8 cellular contexts compared by ENCODE assay signal in genomic region chr15:85044251-85044853, GRCh38.
DNase-seq lines count a peak whose midpoint lies in the region; TF ChIP-seq lines count a peak whose summit lies in the region.

No MANE protein-coding gene starts in this region.

- no peaks in the 10 kb centered on the region for H3K36me3 Mint-ChIP-seq in HFFc6 (ENCODE audit: low read depth)

- no peaks in the 10 kb centered on the region for H3K36me3 ChIP-seq in iPS DF 6.9 (ENCODE audit: control insufficient read depth, insufficient read depth, low read length)

- H3K27me3 Mint-ChIP-seq in HFFc6 (ENCODE audit: insufficient read depth) = peaks cover 2% of the 10 kb centered on the region; the same call in 1 of the 2 replicates

- H3K27ac ChIP-seq in RWPE1 (no peak overlapping the region), iPS DF 6.9 (ENCODE audit: low read length) (no peak overlapping the region)

- CTCF ChIA-PET in RWPE1 (lab: Yijun Ruan, JAX) = interaction anchor here (0.5 to 2.4 kb wide), 16 partner anchors 9 to 457 kb away, joined by 3 to 19 read pairs (median 4); partner anchors contain the start of gene SEC11A

- no peaks in the 10 kb centered on the region for H3K27me3 ChIP-seq in iPS DF 6.9 (ENCODE audit: control insufficient read depth, insufficient read depth, low read length)

- WGBS in iPS DF 6.9 (ENCODE audit: insufficient coverage, insufficient read length) = no CpG with 5 or more reads among the region's 3 CpGs

- peak; percentile 0 for DNase-seq in NCI-H1092 treated with DMSO at 0.1 percent for 48 hours (lab: John Stamatoyannopoulos, UW)
- no peak for DNase-seq in NCI-H1092 (lab: John Stamatoyannopoulos, UW)
- DNase-seq in HFFc6 = peak; percentile 61
- peak; percentile 40 for DNase-seq in RWPE1 (ENCODE audit: low spot score)
- peak; percentile 83 for DNase-seq in astrocyte of the hippocampus (ENCODE audit: low read depth, low spot score)
- DNase-seq in iPS DF 6.9 (ENCODE audit: low read depth, low spot score) = peak; percentile 35
- peak; percentile 42 for DNase-seq in stimulated activated CD4-positive, alpha-beta T cell treated with anti-CD3 and anti-CD28 coated beads, Interleukin-15, amount 100 ng/mL, for 24 hours
- DNase-seq in NCI-H187 treated with DMSO at 0.1 percent for 48 hours (lab: John Stamatoyannopoulos, UW) = no peak

- peaks cover 66% of the 10 kb centered on the region for H3K4me1 Mint-ChIP-seq in HFFc6 (ENCODE audit: low read depth)

- H3K9me3 Mint-ChIP-seq in HFFc6 = no peaks in the 10 kb centered on the region

- H3K4me3 Mint-ChIP-seq in HFFc6 = no peak overlapping the region

- no peak overlapping the region for H3K4me3 ChIP-seq in iPS DF 6.9 (ENCODE audit: low read length)

- TF ChIP-seq CTCF in HFFc6 (IDR thresholded peaks at IDR 0.05) (peak; percentile 82), RWPE1 (conservative IDR thresholded peaks at IDR 0.05; ENCODE audit: low read depth) (peak; percentile 69)

- no peaks in the 10 kb centered on the region for H3K4me1 ChIP-seq in iPS DF 6.9 (ENCODE audit: control insufficient read depth, insufficient read depth, low read length)

- peak overlapping the region; percentile 33; the same call in 1 of the 2 replicates for H3K27ac Mint-ChIP-seq in HFFc6

- H3K9me3 ChIP-seq in iPS DF 6.9 (ENCODE audit: control insufficient read depth, insufficient read depth, low read length) = no peaks in the 10 kb centered on the region

- POLR2A ChIA-PET in RWPE1 (lab: Yijun Ruan, JAX; ENCODE audit: low non-redundant PET) = no interaction called here

Comparison
In these comparisons a context has a peak if more than half of its experiments do, and no peak if none do; other contexts are left out.
1. DNase-seq: peak in NCI-H1092 treated with DMSO at 0.1 percent for 48 hours (single experiment), HFFc6 (single experiment), RWPE1 (single experiment), astrocyte of the hippocampus (single experiment), iPS DF 6.9 (single experiment) and stimulated activated CD4-positive, alpha-beta T cell treated with anti-CD3 and anti-CD28 coated beads, Interleukin-15, amount 100 ng/mL, for 24 hours (single experiment); none in NCI-H1092 (single experiment) and NCI-H187 treated with DMSO at 0.1 percent for 48 hours (single experiment).